In genomic region chr6:39914239-39914638, GRCh38 we compare ENCODE assay signal across 8 cellular contexts.
"Had no signal": no experiment of that assay in that cellular context is flagged by ENCODE, and none has a peak within 500 bp of the region (broad histone marks: within the 10 kb centered on the region; RNA-seq: fewer than 3 reads in every experiment).

No MANE protein-coding gene starts in this region.

- H3K27ac ChIP-seq: GM23248 had no signal

- H3K27ac Mint-ChIP-seq: HFFc6 had no signal

- ATAC-seq: HCT116 had no signal

- H3K36me3 Mint-ChIP-seq: IgD-negative memory B cell had no signal

- H3K9me3 Mint-ChIP-seq: HFFc6, IgD-negative memory B cell had no signal

- H3K4me3 ChIP-seq: GM23248, HAP-1 had no signal

- H3K9me3 ChIP-seq: HAP-1 had no signal

- H3K4me3 Mint-ChIP-seq: HFFc6, IgD-negative memory B cell had no signal

- H3K4me1 Mint-ChIP-seq: IgD-negative memory B cell had no signal

- H3K36me3 ChIP-seq: HAP-1 had no signal

- DNase-seq: GM23248, GOT3, H7, HFFc6, KG1 had no signal

- H3K4me1 ChIP-seq: HAP-1 had no signal
